21 cellular contexts compared by ENCODE assay signal in the genomic region with DNA sequence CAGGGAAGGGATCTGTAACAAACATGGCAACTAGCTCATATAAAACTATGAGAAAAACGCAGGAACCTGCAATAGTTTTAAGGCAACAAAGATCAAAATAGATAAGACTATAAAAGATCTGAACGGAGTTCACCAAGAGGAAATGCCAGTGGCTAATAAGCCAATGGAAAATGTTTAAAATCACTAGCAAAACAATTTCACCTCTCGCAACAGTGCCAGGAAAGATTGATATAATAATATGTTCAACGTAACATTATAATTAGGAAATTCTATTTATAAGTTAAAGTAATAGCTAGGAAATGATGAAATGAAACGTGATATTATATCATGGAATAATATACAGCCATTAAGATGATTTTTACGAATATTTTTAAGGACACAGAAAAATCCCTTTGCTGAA.
"Had no signal": no experiment of that assay in that cellular context is flagged by ENCODE, and none has a peak within 500 bp of the region (broad histone marks: within the 10 kb centered on the region; RNA-seq: fewer than 3 reads in every experiment).

No MANE protein-coding gene starts in this region.

- H3K4me3 Mint-ChIP-seq: naive thymus-derived CD8-positive, alpha-beta T cell; stimulated activated naive B cell treated with anti-CD40 and anti-IgM and Interleukin-4, amounts not matched to agents 10 μg/mL and 1 μg/mL and 100 μg/mL, for 72 hours; stimulated activated naive CD8-positive, alpha-beta T cell treated with anti-CD3 and anti-CD28 coated beads, Interleukin-15, amount 100 ng/mL, for 72 hours had no signal

- H3K4me1 ChIP-seq: colonic mucosa, gastrocnemius medialis, testis had no signal

- H3K36me3 ChIP-seq: colonic mucosa, esophagus muscularis mucosa, gastrocnemius medialis, heart right ventricle, neutrophil, tibial nerve, upper lobe of right lung had no signal

- H3K9me3 ChIP-seq: colonic mucosa, esophagus muscularis mucosa, gastrocnemius medialis, heart right ventricle, neutrophil, testis, tibial nerve, upper lobe of right lung had no signal

- H3K4me3 ChIP-seq: colonic mucosa, dorsolateral prefrontal cortex, esophagus muscularis mucosa, gastrocnemius medialis, heart right ventricle, tibial nerve, upper lobe of right lung had no signal

- H3K27ac ChIP-seq: colonic mucosa, dorsolateral prefrontal cortex, epithelial cell of prostate, esophagus muscularis mucosa, gastrocnemius medialis, heart right ventricle, neutrophil, testis, tibial nerve, upper lobe of right lung had no signal

- H3K9me3 Mint-ChIP-seq: naive thymus-derived CD8-positive, alpha-beta T cell; stimulated activated naive B cell treated with anti-CD40 and anti-IgM and Interleukin-4, amounts not matched to agents 10 μg/mL and 1 μg/mL and 100 μg/mL, for 72 hours; stimulated activated naive CD8-positive, alpha-beta T cell treated with anti-CD3 and anti-CD28 coated beads, Interleukin-15, amount 100 ng/mL, for 72 hours had no signal

- H3K4me1 Mint-ChIP-seq: stimulated activated naive B cell treated with anti-CD40 and anti-IgM and Interleukin-4, amounts not matched to agents 10 μg/mL and 1 μg/mL and 100 μg/mL, for 72 hours had no signal

- H3K36me3 Mint-ChIP-seq: naive thymus-derived CD8-positive, alpha-beta T cell; stimulated activated naive B cell treated with anti-CD40 and anti-IgM and Interleukin-4, amounts not matched to agents 10 μg/mL and 1 μg/mL and 100 μg/mL, for 72 hours had no signal

- DNase-seq: colonic mucosa; dorsolateral prefrontal cortex; effector CD8-positive, alpha-beta T cell; gastrocnemius medialis; heart right ventricle; hypothalamus; islet precursor cell; mammary epithelial cell; naive thymus-derived CD8-positive, alpha-beta T cell; stimulated activated CD4-positive, alpha-beta T cell treated with anti-CD3 and anti-CD28 coated beads, Interleukin-2, amount 100 ng/mL, for 24 hours; stimulated activated CD4-positive, alpha-beta T cell treated with anti-CD3 and anti-CD28 coated beads, Interleukin-4, amount 100 ng/mL, for 4 hours; stimulated activated naive B cell treated with anti-CD40 and anti-IgM and Interleukin-4, amounts not matched to agents 10 μg/mL and 1 μg/mL and 100 μg/mL, for 72 hours; stimulated activated naive CD8-positive, alpha-beta T cell treated with anti-CD3 and anti-CD28 coated beads, Interleukin-15, amount 100 ng/mL, for 72 hours; testis had no signal

- ATAC-seq: gastrocnemius medialis; heart right ventricle; left lobe of liver; naive thymus-derived CD8-positive, alpha-beta T cell; sciatic nerve; stimulated activated naive B cell treated with anti-CD40 and anti-IgM and Interleukin-4, amounts not matched to agents 10 μg/mL and 1 μg/mL and 100 μg/mL, for 72 hours; stimulated activated naive CD8-positive, alpha-beta T cell treated with anti-CD3 and anti-CD28 coated beads, Interleukin-15, amount 100 ng/mL, for 72 hours; upper lobe of right lung had no signal

- H3K27me3 ChIP-seq: colonic mucosa, dorsolateral prefrontal cortex, esophagus muscularis mucosa, testis, tibial nerve, upper lobe of right lung had no signal

- H3K27me3 Mint-ChIP-seq: stimulated activated naive B cell treated with anti-CD40 and anti-IgM and Interleukin-4, amounts not matched to agents 10 μg/mL and 1 μg/mL and 100 μg/mL, for 72 hours; stimulated activated naive CD8-positive, alpha-beta T cell treated with anti-CD3 and anti-CD28 coated beads, Interleukin-15, amount 100 ng/mL, for 72 hours had no signal

- H3K27ac Mint-ChIP-seq: naive thymus-derived CD8-positive, alpha-beta T cell; stimulated activated naive B cell treated with anti-CD40 and anti-IgM and Interleukin-4, amounts not matched to agents 10 μg/mL and 1 μg/mL and 100 μg/mL, for 72 hours; stimulated activated naive CD8-positive, alpha-beta T cell treated with anti-CD3 and anti-CD28 coated beads, Interleukin-15, amount 100 ng/mL, for 72 hours had no signal
